ENCODE assay signal across 8 cellular contexts in the genomic region with DNA sequence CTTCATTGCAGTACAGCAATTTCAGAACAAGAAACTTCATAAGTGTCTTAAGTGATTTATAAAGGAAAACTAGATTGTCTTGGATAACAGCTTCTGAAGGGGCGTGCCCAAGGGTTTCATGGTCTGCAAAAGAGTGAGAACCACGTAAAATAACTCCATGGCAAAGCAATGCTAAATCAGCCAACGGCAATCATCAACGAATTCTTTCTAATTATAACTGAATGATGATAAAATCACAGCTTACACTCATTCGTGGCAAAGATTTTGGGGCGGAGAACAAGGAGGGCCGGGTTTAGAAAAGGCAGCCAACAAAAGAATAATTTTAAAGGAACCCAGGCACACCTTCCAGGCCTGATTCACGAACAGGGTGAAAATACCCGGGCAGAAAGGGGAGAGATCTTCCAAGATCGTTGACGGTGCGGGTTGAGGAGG. TPM values are rescaled to one million over a fixed set of nuclear protein-coding genes. Genes with fewer than 3 reads are reported as not detected.
DNase-seq lines count a peak whose midpoint lies in the region; ATAC-seq and TF ChIP-seq lines count a peak whose summit lies in the region.

No MANE protein-coding gene starts in this region.

- CTCF ChIA-PET in CD8-positive, alpha-beta memory T cell (lab: Charles Lee), result interaction anchor here (1.5 kb wide), 1 partner anchor 17 kb away, joined by 4 read pairs; no protein-coding TSS in a partner anchor
- CTCF ChIA-PET in HCT116 (lab: Charles Lee), result no interaction called here

- peak in 2 of 5 donors; percentile 3 to 31 for DNase-seq in CD8-positive, alpha-beta memory T cell
- DNase-seq in HCT116 (ENCODE audit: low read depth, low spot score) (no peak), T-helper 17 cell (no peak), epithelial cell of prostate (ENCODE audit: low read depth, low spot score) (no peak), HuH-7 (ENCODE audit: low spot score) (no peak)
- DNase-seq in naive thymus-derived CD8-positive, alpha-beta T cell, result peak in 1 of 10 donors; percentile 59

- no peaks in the 10 kb centered on the region for H4K20me1 ChIP-seq in HCT116 (ENCODE audit: insufficient read depth)

- no peak for TF ChIP-seq RAD21 in HCT116 (IDR thresholded peaks at IDR 0.05; ENCODE audit: low read depth)

- RAD21 ChIA-PET in HCT116 (lab: Charles Lee; ENCODE audit: low non-redundant PET in 1 of 2, low total read pairs in 2 of 2, uncharacterized antibody in 2 of 2, unreplicated experiment in 2 of 2), result no interaction called here

- peaks cover 28% of the 10 kb centered on the region for H3K79me2 ChIP-seq in HCT116 (ENCODE audit: insufficient read depth, low read length)

- H3K4me1 Mint-ChIP-seq in CD8-positive, alpha-beta memory T cell, result peaks cover 70 to 83% (median 77%) of the 10 kb centered on the region in 3 donors
- H3K4me1 Mint-ChIP-seq in T-helper 17 cell, result peaks cover 55% of the 10 kb centered on the region
- peaks cover 30 to 69% (median 63%) of the 10 kb centered on the region in 4 donors for H3K4me1 Mint-ChIP-seq in naive thymus-derived CD8-positive, alpha-beta T cell

- TF ChIP-seq POLR2A in HCT116 (IDR thresholded peaks at IDR 0.05; ENCODE audit: borderline replicate concordance, extremely low read depth, insufficient read depth, insufficient read length), result no peak

- no peaks in the 10 kb centered on the region for H3K36me3 ChIP-seq in CD8-positive, alpha-beta memory T cell (ENCODE audit: insufficient read depth, low read length)
- H3K36me3 ChIP-seq in HCT116 (ENCODE audit: control insufficient read depth in 1 of 2, insufficient read depth in 2 of 2, low read length in 2 of 2), result no peaks in the 10 kb centered on the region

- H3K36me3 Mint-ChIP-seq in CD8-positive, alpha-beta memory T cell, result peaks cover 5 to 14% (median 11%) of the 10 kb centered on the region in 3 donors
- no peaks in the 10 kb centered on the region for H3K36me3 Mint-ChIP-seq in T-helper 17 cell (ENCODE audit: low read depth)
- peaks cover 0 to 13% (median 4%) of the 10 kb centered on the region in 3 donors for H3K36me3 Mint-ChIP-seq in naive thymus-derived CD8-positive, alpha-beta T cell

- H2AFZ ChIP-seq in HCT116 (ENCODE audit: low read depth, low read length, poor library complexity, severe bottlenecking), result no peak overlapping the region

- peaks cover 50% of the 10 kb centered on the region for H3K4me1 ChIP-seq in CD8-positive, alpha-beta memory T cell (ENCODE audit: insufficient read depth, low read length)
- peaks cover 4 to 9% of the 10 kb centered on the region in 2 experiments; a peak in 3 of 4 replicates for H3K4me1 ChIP-seq in HCT116 (ENCODE audit: control insufficient read depth in 1 of 2, insufficient read depth in 2 of 2, low read length in 2 of 2)

- BruUV-seq in HCT116 (replicated peaks; lab: Mats Ljungman, UMichigan), result no TSS peak

- no peak for TF ChIP-seq CTCF in HCT116 (IDR thresholded peaks at IDR 0.05 in 2 of 3, conservative IDR thresholded peaks at IDR 0.05 in 1 of 3; ENCODE audit: borderline replicate concordance in 1 of 3, insufficient read depth in 1 of 3, low read depth in 2 of 3, low read length in 2 of 3)

- peak overlapping the region; percentile 87 to 100 (median 96) for H3K27ac Mint-ChIP-seq in CD8-positive, alpha-beta memory T cell
- H3K27ac Mint-ChIP-seq in T-helper 17 cell, result peak overlapping the region; percentile 98
- H3K27ac Mint-ChIP-seq in naive thymus-derived CD8-positive, alpha-beta T cell, result peak overlapping the region; percentile 94 to 98 (median 96)

- no peaks in the 10 kb centered on the region for H3K9me3 ChIP-seq in CD8-positive, alpha-beta memory T cell (ENCODE audit: low read length)
- H3K9me3 ChIP-seq in HCT116 (ENCODE audit: control insufficient read depth in 1 of 2, insufficient read depth in 1 of 2, low read depth in 1 of 2, low read length in 2 of 2), result no peaks in the 10 kb centered on the region
- no peaks in the 10 kb centered on the region for H3K9me3 ChIP-seq in T-helper 17 cell (ENCODE audit: control insufficient read depth, low read length, poor library complexity, severe bottlenecking)

- peak overlapping the region; percentile 88 for H3K27ac ChIP-seq in CD8-positive, alpha-beta memory T cell (ENCODE audit: low read depth, low read length)
- peak overlapping the region; percentile 72 for H3K27ac ChIP-seq in HCT116 (ENCODE audit: low read depth, low read length)
- peak overlapping the region; percentile 79 for H3K27ac ChIP-seq in epithelial cell of prostate

- H3K4me3 ChIP-seq in CD8-positive, alpha-beta memory T cell (ENCODE audit: low read length), result peak overlapping the region; percentile 75
- peak overlapping the region; percentile 71 to 77 for H3K4me3 ChIP-seq in HCT116 (replicated peaks in 1 of 2; ENCODE audit: low read depth in 1 of 2, low read length in 2 of 2)

- POLR2A ChIA-PET in CD8-positive, alpha-beta memory T cell (lab: Charles Lee), result no interaction called here
- POLR2A ChIA-PET in HCT116 (lab: Charles Lee), result no interaction called here
- POLR2A ChIA-PET in naive thymus-derived CD8-positive, alpha-beta T cell (lab: Charles Lee), result no interaction called here

- peaks cover 0 to 2% (median 0%) of the 10 kb centered on the region in 5 donors for H3K9me3 Mint-ChIP-seq in CD8-positive, alpha-beta memory T cell
- H3K9me3 Mint-ChIP-seq in naive thymus-derived CD8-positive, alpha-beta T cell, result peaks cover 0 to 5% (median under 1%) of the 10 kb centered on the region in 9 donors

- H3K4me2 ChIP-seq in HCT116 (ENCODE audit: low read length), result peak overlapping the region; percentile 81

- H3K27me3 Mint-ChIP-seq in CD8-positive, alpha-beta memory T cell, result peaks cover 0 to 2% of the 10 kb centered on the region in 2 donors
- no peaks in the 10 kb centered on the region for H3K27me3 Mint-ChIP-seq in T-helper 17 cell
- H3K27me3 Mint-ChIP-seq in naive thymus-derived CD8-positive, alpha-beta T cell, result peaks cover 0 to 2% (median 0%) of the 10 kb centered on the region in 5 donors

- intact Hi-C loops in HCT116 (cut with micrococcal nuclease), result no loop called here

- H3K4me3 Mint-ChIP-seq in CD8-positive, alpha-beta memory T cell, result peak overlapping the region; percentile 88 to 99 (median 95)
- peak overlapping the region; percentile 97 for H3K4me3 Mint-ChIP-seq in T-helper 17 cell
- H3K4me3 Mint-ChIP-seq in naive thymus-derived CD8-positive, alpha-beta T cell, result peak overlapping the region; percentile 92 to 99 (median 96)

- peak overlapping the region; percentile 78 for H3K9ac ChIP-seq in HCT116 (ENCODE audit: low read length)

- no peaks in the 10 kb centered on the region for H3K9me2 ChIP-seq in HCT116 (ENCODE audit: insufficient read depth)

- no peaks in the 10 kb centered on the region for H3K27me3 ChIP-seq in CD8-positive, alpha-beta memory T cell (ENCODE audit: insufficient read depth, low read length, poor library complexity, severe bottlenecking)
- no peaks in the 10 kb centered on the region for H3K27me3 ChIP-seq in HCT116 (ENCODE audit: insufficient read depth, low read length)

- ATAC-seq in HCT116, result no peak
- peak; percentile 22 for ATAC-seq in T-helper 17 cell
- no peak for ATAC-seq in naive thymus-derived CD8-positive, alpha-beta T cell
- ATAC-seq in GM18519 (IDR thresholded peaks at IDR 0.05; ENCODE audit: low FRiP score, unreplicated experiment), result no peak
- no peak for ATAC-seq in HG03196 (IDR thresholded peaks at IDR 0.05; ENCODE audit: unreplicated experiment)

TF ChIP-seq in HCT116, 20 proteins besides CTCF, POLR2A, EP300 and RAD21 (continues in another document):
- TF ChIP-seq TCF7L2 (IDR thresholded peaks at IDR 0.05; ENCODE audit: borderline replicate concordance, extremely low read depth, insufficient read depth, insufficient read length), result no peak
- TF ChIP-seq ELF1 (IDR thresholded peaks at IDR 0.05; ENCODE audit: borderline replicate concordance, low read depth), result no peak
- TF ChIP-seq, protein P1, sequence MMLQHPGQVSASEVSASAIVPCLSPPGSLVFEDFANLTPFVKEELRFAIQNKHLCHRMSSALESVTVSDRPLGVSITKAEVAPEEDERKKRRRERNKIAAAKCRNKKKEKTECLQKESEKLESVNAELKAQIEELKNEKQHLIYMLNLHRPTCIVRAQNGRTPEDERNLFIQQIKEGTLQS (IDR thresholded peaks at IDR 0.05), result no peak
- no peak for TF ChIP-seq CEBPB (IDR thresholded peaks at IDR 0.05; ENCODE audit: low read depth)
- no peak for TF ChIP-seq JUND (IDR thresholded peaks at IDR 0.05)
- no peak for TF ChIP-seq SRF (IDR thresholded peaks at IDR 0.05; ENCODE audit: low read depth)
- no peak for TF ChIP-seq POLR2AphosphoS5 (IDR thresholded peaks at IDR 0.05; ENCODE audit: low read depth, low read length)
- TF ChIP-seq ZBTB33 (IDR thresholded peaks at IDR 0.05; ENCODE audit: extremely low read depth, insufficient replicate concordance, low read length), result no peak
- TF ChIP-seq EGR1 (IDR thresholded peaks at IDR 0.05; ENCODE audit: low read depth), result no peak

RNA-seq across cellular contexts. Expression of gene ZBTB41, which starts 0.6 kb away (rescaled TPM):
- total RNA-seq in CD8-positive, alpha-beta memory T cell, result 1 to 10 TPM; 4.7 TPM
- 1.7 TPM for polyA plus RNA-seq in CD8-positive, alpha-beta memory T cell
- total RNA-seq in HCT116 (2021; ENCODE audit: unreplicated experiment), result 15.3 TPM
- polyA plus RNA-seq in HCT116 (2012), result 1.9 and 2.3 TPM in 2 replicates
- 1 to 10 TPM; 6.8 to 7.3 TPM for total RNA-seq in T-helper 17 cell
- 10 to 100 TPM; 10.6 to 12.4 TPM for total RNA-seq in naive thymus-derived CD8-positive, alpha-beta T cell
- 1 to 10 TPM; 2.5 to 3.8 (median 2.9) TPM for polyA plus RNA-seq in naive thymus-derived CD8-positive, alpha-beta T cell

RNA-seq across cellular contexts. Expression of gene ASPM, which starts 54.0 kb away (rescaled TPM):
- total RNA-seq in CD8-positive, alpha-beta memory T cell, result 10 to 100 TPM; 18.3 to 19.2 TPM
- polyA plus RNA-seq in CD8-positive, alpha-beta memory T cell, result 0.15 TPM
- total RNA-seq in HCT116 (2021; ENCODE audit: unreplicated experiment) (29.9 TPM), T-helper 17 cell (under 1 TPM; 0.62 to 0.91 TPM)
- 4.8 and 8.5 TPM in 2 replicates for polyA plus RNA-seq in HCT116 (2012)
- total RNA-seq in naive thymus-derived CD8-positive, alpha-beta T cell, result under 1 TPM; 0.16 to 0.21 TPM
- not detected for polyA plus RNA-seq in naive thymus-derived CD8-positive, alpha-beta T cell

Comparison
In these comparisons a context has a peak if more than half of its experiments do, and no peak if none do; other contexts are left out.
1. RNA of gene ASPM, which starts 54.0 kb away (total RNA-seq): 29.9 TPM in HCT116 (single experiment) and 18.3 to 19.2 TPM in CD8-positive, alpha-beta memory T cell; 0.62 to 0.91 TPM in T-helper 17 cell and 0.16 to 0.21 TPM in naive thymus-derived CD8-positive, alpha-beta T cell; every median in the first group is over 10 times any median in the second.
2. Peak in every context shown above with its lines, with median percentiles within 50 percentile points of each other: H3K27ac ChIP-seq, H3K27ac Mint-ChIP-seq and H3K4me3 Mint-ChIP-seq.